In genomic region chr7:102418603-102419002, GRCh38 we compare ENCODE assay signal across 18 cellular contexts. TPM values are rescaled to one million over a fixed set of nuclear protein-coding genes. Genes with fewer than 3 reads are reported as not detected.
DNase-seq lines count a peak whose midpoint lies in the region; ATAC-seq, FAIRE-seq and TF ChIP-seq lines count a peak whose summit lies in the region.
"Had no signal": no experiment of that assay in that cellular context is flagged by ENCODE, and none has a peak within 500 bp of the region (broad histone marks: within the 10 kb centered on the region; RNA-seq: fewer than 3 reads in every experiment).

No MANE protein-coding gene starts in this region.

- H3K36me3 Mint-ChIP-seq in CD4-positive, CD25-positive, alpha-beta regulatory T cell, result peaks cover 23% of the 10 kb centered on the region
- peaks cover 40% of the 10 kb centered on the region for H3K36me3 Mint-ChIP-seq in activated B cell treated with CpG ODN at 0.5 μM for 24 hours (ENCODE audit: low read depth)
- H3K36me3 Mint-ChIP-seq in endothelial cell (ENCODE audit: low read depth, unreplicated experiment), result peaks cover 40% of the 10 kb centered on the region

- H3K4me1 Mint-ChIP-seq in CD4-positive, CD25-positive, alpha-beta regulatory T cell, result peaks cover 30 to 73% (median 48%) of the 10 kb centered on the region in 4 donors
- H3K4me1 Mint-ChIP-seq in activated B cell treated with CpG ODN at 0.5 μM for 24 hours, result peaks cover 91% of the 10 kb centered on the region
- peaks cover 14% of the 10 kb centered on the region for H3K4me1 Mint-ChIP-seq in endothelial cell (ENCODE audit: unreplicated experiment)

- H3K9me3 Mint-ChIP-seq in CD4-positive, CD25-positive, alpha-beta regulatory T cell, result peaks cover 0 to 2% (median 0%) of the 10 kb centered on the region in 7 donors
- H3K9me3 Mint-ChIP-seq in activated B cell treated with CpG ODN at 0.5 μM for 24 hours, result no peaks in the 10 kb centered on the region
- H3K9me3 Mint-ChIP-seq in endothelial cell (ENCODE audit: unreplicated experiment), result no peaks in the 10 kb centered on the region

- no peak overlapping the region for H3K4me3 ChIP-seq in CD4-positive, CD25-positive, alpha-beta regulatory T cell (ENCODE audit: low read depth, low read length)
- no peak overlapping the region for H3K4me3 ChIP-seq in thyroid gland (replicated peaks in 1 of 3)
- H3K4me3 ChIP-seq: lung had no signal

- no peak overlapping the region for H3K4me3 Mint-ChIP-seq in CD4-positive, CD25-positive, alpha-beta regulatory T cell
- H3K4me3 Mint-ChIP-seq in activated B cell treated with CpG ODN at 0.5 μM for 24 hours (peak overlapping the region; percentile 25), endothelial cell (ENCODE audit: unreplicated experiment) (no peak overlapping the region)

- H3K27me3 Mint-ChIP-seq in CD4-positive, CD25-positive, alpha-beta regulatory T cell, result no peaks in the 10 kb centered on the region
- H3K27me3 Mint-ChIP-seq in activated B cell treated with CpG ODN at 0.5 μM for 24 hours (no peaks in the 10 kb centered on the region), endothelial cell (ENCODE audit: unreplicated experiment) (peaks cover 8% of the 10 kb centered on the region)

- POLR2A ChIA-PET in activated B cell treated with CpG ODN at 0.5 μM for 24 hours (lab: Charles Lee), result interaction anchor here (0.6 to 32.9 kb wide), 8 partner anchors 7 to 47 kb away, joined by 3 to 886 read pairs (median 12); partner anchors contain the start of genes ALKBH4, ORAI2 and PRKRIP1

- H3K4me1 ChIP-seq in CD4-positive, CD25-positive, alpha-beta regulatory T cell (ENCODE audit: control insufficient read depth, insufficient read depth, low read length, poor library complexity, severe bottlenecking), result peaks cover 44% of the 10 kb centered on the region
- H3K4me1 ChIP-seq in thyroid gland, result peaks cover 0 to 3% of the 10 kb centered on the region in 2 donors

- intact Hi-C loops in activated B cell treated with CpG ODN at 0.5 μM for 24 hours (cut with micrococcal nuclease) (no loop called here), thyroid gland (cut with DNase I) (no loop called here)

- no peak for DNase-seq in CD4-positive, CD25-positive, alpha-beta regulatory T cell
- DNase-seq in GM12891 (ENCODE audit: insufficient read length, low spot score), result no peak
- no peak for DNase-seq in activated B cell treated with CpG ODN at 0.5 μM for 24 hours
- no peak for DNase-seq in endothelial cell (ENCODE audit: low spot score)
- DNase-seq in midbrain (lab: John Stamatoyannopoulos, UW), result no peak
- no peak for DNase-seq in stimulated activated CD4-positive, alpha-beta T cell treated with anti-CD3 and anti-CD28 coated beads, Interleukin-2, amount 100 ng/mL, for 48 hours
- no peak for DNase-seq in thyroid gland
- DNase-seq: activated CD4-positive, CD25-positive, alpha-beta regulatory T cell treated with anti-CD3 and anti-CD28 coated beads, Interleukin-2, amount 50 U/mL, for 72 hours; KBM-7; NCI-H1048; NCI-H2081; SIG-M5; stimulated activated CD4-positive, alpha-beta T cell treated with anti-CD3 and anti-CD28 coated beads, Interleukin-4, amount 100 ng/mL, for 1 hour; T-helper 9 cell had no signal

- TF ChIP-seq CTCF in activated B cell treated with CpG ODN at 0.5 μM for 24 hours (IDR thresholded peaks at IDR 0.05) (no peak), endothelial cell (IDR thresholded peaks at IDR 0.05; ENCODE audit: unreplicated experiment) (no peak), thyroid gland (IDR thresholded peaks at IDR 0.05) (no peak)

- H3K27ac ChIP-seq in CD4-positive, CD25-positive, alpha-beta regulatory T cell (ENCODE audit: insufficient read depth, low read length, poor library complexity, severe bottlenecking), result no peak overlapping the region
- no peak overlapping the region for H3K27ac ChIP-seq in thyroid gland

- no peaks in the 10 kb centered on the region for H3K9me3 ChIP-seq in CD4-positive, CD25-positive, alpha-beta regulatory T cell (ENCODE audit: control insufficient read depth in 2 of 2, low read length in 2 of 2)
- H3K9me3 ChIP-seq in thyroid gland, result no peaks in the 10 kb centered on the region

- no peaks in the 10 kb centered on the region for H3K27me3 ChIP-seq in CD4-positive, CD25-positive, alpha-beta regulatory T cell (ENCODE audit: control insufficient read depth, insufficient read depth, low read length)
- no peaks in the 10 kb centered on the region for H3K27me3 ChIP-seq in thyroid gland

- peak; percentile 51 for FAIRE-seq in GM12891 (lab: Jason Lieb, UNC)
- FAIRE-seq: islet of Langerhans had no signal

- WGBS in thyroid gland, 2 donors, result 98% methylated on average over 5 of the region's 5 CpGs

- H3K36me3 ChIP-seq in CD4-positive, CD25-positive, alpha-beta regulatory T cell (ENCODE audit: control insufficient read depth, insufficient read depth, low read length), result peaks cover 2% of the 10 kb centered on the region
- H3K36me3 ChIP-seq in thyroid gland, result peaks cover 6 to 18% of the 10 kb centered on the region in 2 donors

- H3K27ac Mint-ChIP-seq in CD4-positive, CD25-positive, alpha-beta regulatory T cell, result peak overlapping the region; percentile 54 to 96 (median 92)
- H3K27ac Mint-ChIP-seq in activated B cell treated with CpG ODN at 0.5 μM for 24 hours (peak overlapping the region; percentile 95), endothelial cell (ENCODE audit: unreplicated experiment) (peak overlapping the region; percentile 22)

- ATAC-seq in CD4-positive, CD25-positive, alpha-beta regulatory T cell (ENCODE audit: low read depth in 2 of 2), result no peak
- ATAC-seq in activated B cell treated with CpG ODN at 0.5 μM for 24 hours (ENCODE audit: low read depth) (no peak), HG03520 (IDR thresholded peaks at IDR 0.05; ENCODE audit: unreplicated experiment) (no peak)
- ATAC-seq: HCT116 had no signal

- CTCF ChIA-PET in activated B cell treated with CpG ODN at 0.5 μM for 24 hours (lab: Charles Lee), result no interaction called here

- TF ChIP-seq POLR2A in GM12891 (IDR thresholded peaks at IDR 0.05; ENCODE audit: low read depth, low read length), result no peak
- TF ChIP-seq POLR2A in thyroid gland (IDR thresholded peaks at IDR 0.05), result no peak

TF ChIP-seq in GM12891, 5 proteins besides CTCF, POLR2A, EP300 and RAD21:
- TF ChIP-seq PAX5 (IDR thresholded peaks at IDR 0.05; ENCODE audit: insufficient read depth, low read length, severe bottlenecking), result no peak
- no peak for TF ChIP-seq SPI1 (IDR thresholded peaks at IDR 0.05; ENCODE audit: low read depth, low read length)
- TF ChIP-seq POLR2AphosphoS5 (IDR thresholded peaks at IDR 0.05; ENCODE audit: low read depth, low read length), result no peak
- TF ChIP-seq TAF1 (IDR thresholded peaks at IDR 0.05; ENCODE audit: low read depth, low read length), result no peak
- TF ChIP-seq POU2F2 (IDR thresholded peaks at IDR 0.05; ENCODE audit: low read depth, low read length), result no peak

RNA-seq across cellular contexts. Expression of gene ORAI2, which starts 14.8 kb away (rescaled TPM):
- 14.6 TPM for total RNA-seq in CD4-positive, CD25-positive, alpha-beta regulatory T cell
- 10 to 100 TPM; 15.8 to 26.6 (median 17.7) TPM for polyA plus RNA-seq in CD4-positive, CD25-positive, alpha-beta regulatory T cell
- 27.6 TPM for polyA plus RNA-seq in GM12891 (2012; ENCODE audit: low read depth, missing spikeins)
- total RNA-seq in activated B cell treated with CpG ODN at 0.5 μM for 24 hours, result 167 and 184 TPM in 2 replicates
- total RNA-seq in endothelial cell (ENCODE audit: unreplicated experiment), result 39.3 TPM
- 100 to 1,000 TPM in 2 of 4 donors, 10 to 100 TPM in 2; 41.8 to 133 (median 81.4) TPM for total RNA-seq in thyroid gland

RNA-seq across cellular contexts. Expression of gene PRKRIP1, which starts 22.4 kb away (rescaled TPM):
- total RNA-seq in CD4-positive, CD25-positive, alpha-beta regulatory T cell, result 47.7 TPM
- polyA plus RNA-seq in CD4-positive, CD25-positive, alpha-beta regulatory T cell, result 10 to 100 TPM; 12.3 to 15.5 (median 14.8) TPM
- polyA plus RNA-seq in GM12891 (2012; ENCODE audit: low read depth, missing spikeins), result 28.3 TPM
- total RNA-seq in activated B cell treated with CpG ODN at 0.5 μM for 24 hours (38.8 and 39.7 TPM in 2 replicates), endothelial cell (ENCODE audit: unreplicated experiment) (41.3 TPM), thyroid gland (10 to 100 TPM; 31.8 to 43.7 (median 37.7) TPM)

RNA-seq across cellular contexts. Expression of gene ALKBH4, which starts 46.1 kb away (rescaled TPM):
- 7.4 TPM for total RNA-seq in CD4-positive, CD25-positive, alpha-beta regulatory T cell
- polyA plus RNA-seq in CD4-positive, CD25-positive, alpha-beta regulatory T cell, result 10 to 100 TPM; 18.4 to 20.6 (median 19.4) TPM
- polyA plus RNA-seq in GM12891 (2012; ENCODE audit: low read depth, missing spikeins), result 6.1 TPM
- total RNA-seq in activated B cell treated with CpG ODN at 0.5 μM for 24 hours (7.8 and 8.1 TPM in 2 replicates), endothelial cell (ENCODE audit: unreplicated experiment) (11.5 TPM), thyroid gland (10 to 100 TPM; 16.9 to 42.2 (median 28.6) TPM)

RNA-seq across cellular contexts. Expression of gene LRWD1, which starts 46.2 kb away (rescaled TPM):
- 12.9 TPM for total RNA-seq in CD4-positive, CD25-positive, alpha-beta regulatory T cell
- polyA plus RNA-seq in CD4-positive, CD25-positive, alpha-beta regulatory T cell, result 10 to 100 TPM; 12.4 to 15.3 (median 13.7) TPM
- 12.5 TPM for polyA plus RNA-seq in GM12891 (2012; ENCODE audit: low read depth, missing spikeins)
- total RNA-seq in activated B cell treated with CpG ODN at 0.5 μM for 24 hours (20.6 and 28.8 TPM in 2 replicates), endothelial cell (ENCODE audit: unreplicated experiment) (30.3 TPM), thyroid gland (10 to 100 TPM; 11.4 to 23.5 (median 16.4) TPM)

Comparison
In these comparisons a context has a peak if more than half of its experiments do, and no peak if none do; other contexts are left out.
1. H3K27ac Mint-ChIP-seq: peak in every context shown above with its lines; median percentile 95 in activated B cell treated with CpG ODN at 0.5 μM for 24 hours; 92 in CD4-positive, CD25-positive, alpha-beta regulatory T cell; 22 in endothelial cell.